In genomic region chr12:12718382-12718761, GRCh38 we compare ENCODE assay signal across 8 cellular contexts. TPM values are rescaled to one million over a fixed set of nuclear protein-coding genes. Genes with fewer than 3 reads are reported as not detected.
DNase-seq lines count a peak whose midpoint lies in the region; TF ChIP-seq lines count a peak whose summit lies in the region.

No MANE protein-coding gene starts in this region.

- peak overlapping the region; percentile 95 to 98 (median 96) for H3K27ac Mint-ChIP-seq in IgD-negative memory B cell

- H3K27me3 ChIP-seq in breast epithelium = no peaks in the 10 kb centered on the region
- no peaks in the 10 kb centered on the region for H3K27me3 ChIP-seq in mucosa of rectum (ENCODE audit: control insufficient read depth in 2 of 2, insufficient read depth in 2 of 2, low read length in 2 of 2)

- TF ChIP-seq CTCF in AG09309 (IDR thresholded peaks at IDR 0.05; ENCODE audit: control insufficient read depth, insufficient read depth, low read depth, low read length, missing control alignments) (no peak), breast epithelium (IDR thresholded peaks at IDR 0.05) (no peak)

- no peak for TF ChIP-seq POLR2A in breast epithelium (IDR thresholded peaks at IDR 0.05)

- no peaks in the 10 kb centered on the region for H3K9me3 ChIP-seq in breast epithelium
- no peaks in the 10 kb centered on the region for H3K9me3 ChIP-seq in mucosa of rectum (ENCODE audit: control insufficient read depth in 2 of 2, low read length in 2 of 2)

- intact Hi-C loops in breast epithelium (cut with DNase I; ENCODE audit: low total_unique reads) = no loop called here

- H3K4me1 Mint-ChIP-seq in IgD-negative memory B cell = peaks cover 39 to 49% (median 44%) of the 10 kb centered on the region in 3 donors

- peaks cover 18% of the 10 kb centered on the region for H3K36me3 Mint-ChIP-seq in IgD-negative memory B cell

- H3K4me3 Mint-ChIP-seq in IgD-negative memory B cell = peak overlapping the region; percentile 92 to 99 (median 98)

- H3K27ac ChIP-seq in breast epithelium = peak overlapping the region; percentile 96 to 99
- H3K27ac ChIP-seq in mucosa of rectum (ENCODE audit: low read depth in 2 of 2, low read length in 2 of 2) = peak overlapping the region; percentile 97 to 99

- peak overlapping the region; percentile 98 for H3K9ac ChIP-seq in mucosa of rectum (ENCODE audit: low read depth in 1 of 2, low read length in 2 of 2)

- H3K9me3 Mint-ChIP-seq in IgD-negative memory B cell = no peaks in the 10 kb centered on the region

- DNase-seq in AG09309 (ENCODE audit: low read depth) (no peak), breast epithelium (ENCODE audit: low spot score in 2 of 2) (no peak), GM19240 (ENCODE audit: insufficient read length, low spot score) (no peak), G401 (ENCODE audit: low spot score) (no peak), SIG-M5 treated with dmso at 0.1 percent for 504 hours (lab: John Stamatoyannopoulos, UW; ENCODE audit: unreplicated experiment) (no peak), iPS-NIHi11 (ENCODE audit: low spot score) (no peak)

- no peaks in the 10 kb centered on the region for H3K27me3 Mint-ChIP-seq in IgD-negative memory B cell

- in situ Hi-C loops in G401 (cut with HindIII; ENCODE audit: low sequenced_read_pairs) = no loop called here

- no peaks in the 10 kb centered on the region for H3K36me3 ChIP-seq in breast epithelium
- H3K36me3 ChIP-seq in mucosa of rectum (ENCODE audit: control insufficient read depth in 2 of 2, insufficient read depth in 2 of 2, low read length in 2 of 2) = peaks cover 8 to 21% of the 10 kb centered on the region in 2 donors

- H3K4me1 ChIP-seq in breast epithelium (peaks cover 8 to 13% of the 10 kb centered on the region in 2 donors), mucosa of rectum (ENCODE audit: control insufficient read depth in 2 of 2, insufficient read depth in 2 of 2, low read length in 2 of 2) (peaks cover 46 to 53% of the 10 kb centered on the region in 2 donors)

- H3K4me3 ChIP-seq in AG09309 (ENCODE audit: control insufficient read depth, low read depth, low read length) (peak overlapping the region; percentile 67), breast epithelium (peak overlapping the region; percentile 93 to 99 (median 96)), mucosa of rectum (ENCODE audit: low read length in 2 of 2) (peak overlapping the region; percentile 84 to 99)

RNA-seq across cellular contexts. Expression of gene CDKN1B, which starts 1.2 kb away (rescaled TPM):
- polyA plus RNA-seq in IgD-negative memory B cell = 12.5 TPM
- total RNA-seq in breast epithelium = 100 to 1,000 TPM in 1 of 3 donors, 10 to 100 TPM in 2; 45.0 to 113 (median 100.0) TPM
- 65.6 and 81.7 TPM in 2 replicates for total RNA-seq in G401 (2014; rRNA removed; shearing (Covaris generic))

RNA-seq across cellular contexts. Expression of gene GPR19, which starts 22.4 kb away (rescaled TPM):
- 0.36 TPM for polyA plus RNA-seq in IgD-negative memory B cell
- under 1 TPM in 2 of 3 donors, not detected in 1; 0.33 to 0.59 TPM for total RNA-seq in breast epithelium
- total RNA-seq in G401 (2014; rRNA removed; shearing (Covaris generic)) = 1.0 and 1.3 TPM in 2 replicates
